ENCODE assay signal across 1 cellular context in the genomic region with DNA sequence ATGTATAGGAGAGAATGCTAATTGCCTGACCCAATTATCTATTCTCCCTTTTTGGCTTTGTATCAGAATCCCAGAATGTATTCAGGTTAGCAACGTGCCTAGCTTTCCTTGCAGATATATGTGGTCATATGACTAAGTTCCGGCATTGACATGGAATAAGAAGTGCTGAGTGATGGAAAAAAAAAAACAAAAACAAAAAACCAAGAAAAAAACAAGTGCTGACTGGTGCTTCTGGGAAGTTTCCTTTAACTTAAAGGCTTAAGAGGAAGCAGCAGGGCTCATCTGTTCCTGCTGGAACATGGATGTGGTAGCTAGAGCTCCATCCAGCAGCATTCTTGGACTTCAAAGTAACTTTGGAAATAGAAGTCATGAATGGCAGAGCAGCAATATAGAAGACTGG.
A peak's percentile ranks its signal among the peaks of the same experiment; 100 is the strongest.
TF ChIP-seq lines count a peak whose summit lies in the region.

No MANE protein-coding gene starts in this region.

TF ChIP-seq in K562, 482 proteins besides CTCF, POLR2A, EP300 and RAD21:
- TF ChIP-seq SRSF9 (IDR thresholded peaks at IDR 0.05; ENCODE audit: borderline replicate concordance, low read depth, low read length) (no peak), HSF4 (CRISPR knock-in tag; IDR thresholded peaks at IDR 0.05; ENCODE audit: borderline replicate concordance) (no peak), TSC22D4 (tag; IDR thresholded peaks at IDR 0.05) (no peak), XRCC3 (IDR thresholded peaks at IDR 0.05) (no peak), MEIS2 (IDR thresholded peaks at IDR 0.05; ENCODE audit: partially characterized antibody) (peak; percentile 89), C11orf30 (IDR thresholded peaks at IDR 0.05; ENCODE audit: low read depth) (peak; percentile 81), DMBX1 (CRISPR knock-in tag; IDR thresholded peaks at IDR 0.05; ENCODE audit: borderline replicate concordance) (peak; percentile 79; the same call in 1 of the 2 replicates), FOXK1 (CRISPR knock-in tag; IDR thresholded peaks at IDR 0.05; ENCODE audit: borderline replicate concordance) (no peak), JUNB (CRISPR knock-in tag; conservative IDR thresholded peaks at IDR 0.05) (no peak), ZNF445 (CRISPR knock-in tag; IDR thresholded peaks at IDR 0.05; ENCODE audit: low read depth) (no peak), HMG20B (CRISPR knock-in tag; IDR thresholded peaks at IDR 0.05) (no peak), ZNF316 (IDR thresholded peaks at IDR 0.05) (peak; percentile 95), MAFK (IDR thresholded peaks at IDR 0.05; ENCODE audit: low read length) (peak; percentile 54; the same call in 1 of the 2 replicates), FOXK2 (conservative IDR thresholded peaks at IDR 0.05 in 1 of 2, IDR thresholded peaks at IDR 0.05 in 1 of 2; ENCODE audit: low read depth in 2 of 2) (peak in 1 of 2 experiments; percentile 22; a peak in 1 of 4 replicates), MAFG (tag; conservative IDR thresholded peaks at IDR 0.05) (peak; percentile 89), SMARCC2 (IDR thresholded peaks at IDR 0.05; ENCODE audit: low read depth) (no peak), MAFF (IDR thresholded peaks at IDR 0.05; ENCODE audit: low read length) (peak; percentile 60; the same call in 1 of the 2 replicates), ZNF384 (IDR thresholded peaks at IDR 0.05; ENCODE audit: low read depth, low read length) (peak; percentile 77), FOSL1 (tag; conservative IDR thresholded peaks at IDR 0.05) (peak; percentile 22; the same call in 1 of the 2 replicates)
- TF ChIP-seq, protein P1, sequence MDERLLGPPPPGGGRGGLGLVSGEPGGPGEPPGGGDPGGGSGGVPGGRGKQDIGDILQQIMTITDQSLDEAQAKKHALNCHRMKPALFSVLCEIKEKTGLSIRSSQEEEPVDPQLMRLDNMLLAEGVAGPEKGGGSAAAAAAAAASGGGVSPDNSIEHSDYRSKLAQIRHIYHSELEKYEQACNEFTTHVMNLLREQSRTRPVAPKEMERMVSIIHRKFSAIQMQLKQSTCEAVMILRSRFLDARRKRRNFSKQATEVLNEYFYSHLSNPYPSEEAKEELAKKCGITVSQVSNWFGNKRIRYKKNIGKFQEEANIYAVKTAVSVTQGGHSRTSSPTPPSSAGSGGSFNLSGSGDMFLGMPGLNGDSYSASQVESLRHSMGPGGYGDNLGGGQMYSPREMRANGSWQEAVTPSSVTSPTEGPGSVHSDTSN (CRISPR knock-in tag; IDR thresholded peaks at IDR 0.05; ENCODE audit: low read depth) = no peak
- TF ChIP-seq, protein P1 (tag; conservative IDR thresholded peaks at IDR 0.05; ENCODE audit: low read depth) = peak; percentile 74
- TF ChIP-seq, protein P2, sequence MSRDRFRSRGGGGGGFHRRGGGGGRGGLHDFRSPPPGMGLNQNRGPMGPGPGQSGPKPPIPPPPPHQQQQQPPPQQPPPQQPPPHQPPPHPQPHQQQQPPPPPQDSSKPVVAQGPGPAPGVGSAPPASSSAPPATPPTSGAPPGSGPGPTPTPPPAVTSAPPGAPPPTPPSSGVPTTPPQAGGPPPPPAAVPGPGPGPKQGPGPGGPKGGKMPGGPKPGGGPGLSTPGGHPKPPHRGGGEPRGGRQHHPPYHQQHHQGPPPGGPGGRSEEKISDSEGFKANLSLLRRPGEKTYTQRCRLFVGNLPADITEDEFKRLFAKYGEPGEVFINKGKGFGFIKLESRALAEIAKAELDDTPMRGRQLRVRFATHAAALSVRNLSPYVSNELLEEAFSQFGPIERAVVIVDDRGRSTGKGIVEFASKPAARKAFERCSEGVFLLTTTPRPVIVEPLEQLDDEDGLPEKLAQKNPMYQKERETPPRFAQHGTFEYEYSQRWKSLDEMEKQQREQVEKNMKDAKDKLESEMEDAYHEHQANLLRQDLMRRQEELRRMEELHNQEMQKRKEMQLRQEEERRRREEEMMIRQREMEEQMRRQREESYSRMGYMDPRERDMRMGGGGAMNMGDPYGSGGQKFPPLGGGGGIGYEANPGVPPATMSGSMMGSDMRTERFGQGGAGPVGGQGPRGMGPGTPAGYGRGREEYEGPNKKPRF (IDR thresholded peaks at IDR 0.05; ENCODE audit: low read depth, low read length) = no peak
- TF ChIP-seq, protein P3, sequence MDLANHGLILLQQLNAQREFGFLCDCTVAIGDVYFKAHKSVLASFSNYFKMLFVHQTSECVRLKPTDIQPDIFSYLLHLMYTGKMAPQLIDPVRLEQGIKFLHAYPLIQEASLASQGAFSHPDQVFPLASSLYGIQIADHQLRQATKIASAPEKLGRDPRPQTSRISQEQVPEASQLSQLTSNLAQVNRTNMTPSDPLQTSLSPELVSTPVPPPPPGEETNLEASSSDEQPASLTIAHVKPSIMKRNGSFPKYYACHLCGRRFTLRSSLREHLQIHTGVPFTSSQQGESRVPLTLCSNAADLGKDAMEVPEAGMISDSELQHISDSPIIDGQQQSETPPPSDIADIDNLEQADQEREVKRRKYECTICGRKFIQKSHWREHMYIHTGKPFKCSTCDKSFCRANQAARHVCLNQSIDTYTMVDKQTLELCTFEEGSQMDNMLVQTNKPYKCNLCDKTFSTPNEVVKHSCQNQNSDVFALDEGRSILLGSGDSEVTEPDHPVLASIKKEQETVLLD (IDR thresholded peaks at IDR 0.05) = no peak
